8 cellular contexts compared by ENCODE assay signal in genomic region chr13:94435604-94436226, GRCh38. TPM values are rescaled to one million over a fixed set of nuclear protein-coding genes. Genes with fewer than 3 reads are reported as not detected.
DNase-seq lines count a peak whose midpoint lies in the region; ATAC-seq, FAIRE-seq and TF ChIP-seq lines count a peak whose summit lies in the region.

No MANE protein-coding gene starts in this region.

- H3K4me3 ChIP-seq in HL-60 (replicated peaks; ENCODE audit: insufficient read depth, low read length) (no peak overlapping the region), bronchial epithelial cell (ENCODE audit: low read depth, low read length) (no peak overlapping the region), left lung (no peak overlapping the region), vagina (no peak overlapping the region)

- H3K27me3 ChIP-seq in HL-60 (ENCODE audit: insufficient read depth, poor library complexity, severe bottlenecking) (no peaks in the 10 kb centered on the region), bronchial epithelial cell (ENCODE audit: control insufficient read depth, insufficient read depth, low read length) (no peaks in the 10 kb centered on the region), left lung (no peaks in the 10 kb centered on the region), vagina (no peaks in the 10 kb centered on the region)

- H3K36me3 ChIP-seq in bronchial epithelial cell (ENCODE audit: control insufficient read depth, insufficient read depth, low read length) (no peaks in the 10 kb centered on the region), left lung (no peaks in the 10 kb centered on the region), vagina (no peaks in the 10 kb centered on the region)

- TF ChIP-seq CTCF in C4-2B (conservative IDR thresholded peaks at IDR 0.05): peak; percentile 77
- peak; percentile 29 for TF ChIP-seq CTCF in HL-60 (IDR thresholded peaks at IDR 0.05; ENCODE audit: insufficient read depth, low read length)
- peak; percentile 47 for TF ChIP-seq CTCF in bronchial epithelial cell (IDR thresholded peaks at IDR 0.05; ENCODE audit: insufficient read depth, low read length, severe bottlenecking)
- TF ChIP-seq CTCF in left lung (IDR thresholded peaks at IDR 0.05): peak; percentile 25 to 50
- peak; percentile 37 to 61 (median 45) for TF ChIP-seq CTCF in vagina (IDR thresholded peaks at IDR 0.05)

- intact Hi-C loops in left lung (cut with DNase I): loop anchor here in 1 of 2 donors (5.0 kb wide), 1 partner anchor 182 kb away; no protein-coding TSS in a partner anchor
- intact Hi-C loops in vagina (cut with DNase I): no loop called here

- H3K27ac ChIP-seq in C4-2B: no peak overlapping the region
- H3K27ac ChIP-seq in HL-60 (replicated peaks): no peak overlapping the region
- H3K27ac ChIP-seq in left lung: no peak overlapping the region
- no peak overlapping the region for H3K27ac ChIP-seq in vagina

- DNase-seq in HL-60 (ENCODE audit: low read depth in 1 of 2, low spot score in 1 of 2) (peak in 1 of 2 experiments; percentile 9), NCI-H82 treated with DMSO at 0.1 percent for 48 hours (lab: John Stamatoyannopoulos, UW; ENCODE audit: unreplicated experiment) (peak; percentile 84), bronchial epithelial cell (ENCODE audit: low read depth) (peak; percentile 63), left lung (no peak), vagina (ENCODE audit: extremely low spot score in 2 of 2) (no peak)

- H3K9me3 ChIP-seq in left lung (no peaks in the 10 kb centered on the region), vagina (no peaks in the 10 kb centered on the region)

- TF ChIP-seq POLR2A in vagina (IDR thresholded peaks at IDR 0.05): no peak

- peak; percentile 56 for ATAC-seq in GM18858 (IDR thresholded peaks at IDR 0.05; ENCODE audit: unreplicated experiment)
- ATAC-seq in left lung: peak; percentile 84
- no peak for ATAC-seq in HG02571 (IDR thresholded peaks at IDR 0.05; ENCODE audit: unreplicated experiment)

- H3K4me1 ChIP-seq in left lung (no peaks in the 10 kb centered on the region), vagina (no peaks in the 10 kb centered on the region)

- no peak for FAIRE-seq in bronchial epithelial cell (lab: Jason Lieb, UNC)

RNA-seq across cellular contexts. Expression of gene DCT, which starts 43.8 kb away (rescaled TPM):
- total RNA-seq in bronchial epithelial cell (under 0.01 TPM in 1 of 2 replicates, not detected in the other), left lung (under 1 TPM in 1 of 2 donors, not detected in 1; 0.06 TPM), vagina (not detected)

Comparison
In these comparisons a context has a peak if more than half of its experiments do, and no peak if none do; other contexts are left out.
1. DNase-seq: peak in NCI-H82 treated with DMSO at 0.1 percent for 48 hours (single experiment) and bronchial epithelial cell (single experiment); none in left lung (0 of 2) and vagina (0 of 2).
2. Peak in every context shown above with its lines, with median percentiles within 50 percentile points of each other: CTCF ChIP-seq.